ENCODE assay signal across 28 cellular contexts in genomic region chrX:45022144-45022543, GRCh38.
"Had no signal": no experiment of that assay in that cellular context is flagged by ENCODE, and none has a peak within 500 bp of the region (broad histone marks: within the 10 kb centered on the region; RNA-seq: fewer than 3 reads in every experiment).

No MANE protein-coding gene starts in this region.

- H3K4me3 Mint-ChIP-seq: activated CD4-positive, alpha-beta memory T cell treated with anti-CD3 and anti-CD28 coated beads, Interleukin-2, amount 10 ng/mL, durations not matched to agents 7 days and 5 days; activated CD4-positive, alpha-beta T cell treated with anti-CD3 and anti-CD28 coated beads, Interleukin-2, amount 10 ng/mL, durations not matched to agents 7 days and 5 days; activated naive CD4-positive, alpha-beta T cell treated with anti-CD3 and anti-CD28 coated beads, Interleukin-2, amount 10 ng/mL, durations not matched to agents 7 days and 5 days; activated naive CD8-positive, alpha-beta T cell treated with anti-CD3 and anti-CD28 coated beads, Interleukin-2, amount 10 ng/mL, durations not matched to agents 7 days and 5 days; activated T-cell treated with anti-CD3 and anti-CD28 coated beads, Interleukin-2, amount 50 U/mL, for 24 hours; activated T-cell treated with anti-CD3 and anti-CD28 coated beads, Interleukin-2, amount 50 U/mL, for 72 hours; brain; WTC11 had no signal

- H3K9me3 Mint-ChIP-seq: activated CD4-positive, alpha-beta memory T cell treated with anti-CD3 and anti-CD28 coated beads, Interleukin-2, amount 10 ng/mL, durations not matched to agents 7 days and 5 days; activated CD4-positive, alpha-beta T cell treated with anti-CD3 and anti-CD28 coated beads, Interleukin-2, amount 10 ng/mL, durations not matched to agents 7 days and 5 days; activated naive CD4-positive, alpha-beta T cell treated with anti-CD3 and anti-CD28 coated beads, Interleukin-2, amount 10 ng/mL, durations not matched to agents 7 days and 5 days; activated T-cell treated with anti-CD3 and anti-CD28 coated beads, Interleukin-2, amount 50 U/mL, for 24 hours; activated T-cell treated with anti-CD3 and anti-CD28 coated beads, Interleukin-2, amount 50 U/mL, for 72 hours; WTC11 had no signal

- H3K27ac ChIP-seq: ascending aorta, breast epithelium, colonic mucosa, VCaP had no signal

- H3K27me3 ChIP-seq: ascending aorta, breast epithelium, colonic mucosa had no signal

- H3K27ac Mint-ChIP-seq: activated CD4-positive, alpha-beta memory T cell treated with anti-CD3 and anti-CD28 coated beads, Interleukin-2, amount 10 ng/mL, durations not matched to agents 7 days and 5 days; activated CD4-positive, alpha-beta T cell treated with anti-CD3 and anti-CD28 coated beads, Interleukin-2, amount 10 ng/mL, durations not matched to agents 7 days and 5 days; activated naive CD4-positive, alpha-beta T cell treated with anti-CD3 and anti-CD28 coated beads, Interleukin-2, amount 10 ng/mL, durations not matched to agents 7 days and 5 days; activated naive CD4-positive, alpha-beta T cell treated with anti-CD3 and anti-CD28 coated beads, Interleukin-2, amount 50 U/mL, for 72 hours; activated naive CD8-positive, alpha-beta T cell treated with anti-CD3 and anti-CD28 coated beads, Interleukin-2, amount 10 ng/mL, durations not matched to agents 7 days and 5 days; activated T-cell treated with anti-CD3 and anti-CD28 coated beads, Interleukin-2, amount 50 U/mL, for 24 hours; activated T-cell treated with anti-CD3 and anti-CD28 coated beads, Interleukin-2, amount 50 U/mL, for 72 hours; brain had no signal

- H3K36me3 ChIP-seq: ascending aorta, breast epithelium, colonic mucosa had no signal

- H3K4me1 Mint-ChIP-seq: activated CD4-positive, alpha-beta T cell treated with anti-CD3 and anti-CD28 coated beads, Interleukin-2, amount 10 ng/mL, durations not matched to agents 7 days and 5 days; activated naive CD4-positive, alpha-beta T cell treated with anti-CD3 and anti-CD28 coated beads, Interleukin-2, amount 10 ng/mL, durations not matched to agents 7 days and 5 days had no signal

- H3K27me3 Mint-ChIP-seq: activated CD4-positive, alpha-beta memory T cell treated with anti-CD3 and anti-CD28 coated beads, Interleukin-2, amount 10 ng/mL, durations not matched to agents 7 days and 5 days; activated CD4-positive, alpha-beta T cell treated with anti-CD3 and anti-CD28 coated beads, Interleukin-2, amount 10 ng/mL, durations not matched to agents 7 days and 5 days; activated naive CD4-positive, alpha-beta T cell treated with anti-CD3 and anti-CD28 coated beads, Interleukin-2, amount 10 ng/mL, durations not matched to agents 7 days and 5 days; activated naive CD8-positive, alpha-beta T cell treated with anti-CD3 and anti-CD28 coated beads, Interleukin-2, amount 10 ng/mL, durations not matched to agents 7 days and 5 days; activated T-cell treated with anti-CD3 and anti-CD28 coated beads, Interleukin-2, amount 50 U/mL, for 24 hours; brain had no signal

- FAIRE-seq: frontal cortex had no signal

- H3K4me3 ChIP-seq: ascending aorta, breast epithelium, colonic mucosa had no signal

- H3K9me3 ChIP-seq: ascending aorta, breast epithelium, colonic mucosa had no signal

- H3K4me1 ChIP-seq: breast epithelium, colonic mucosa had no signal

- H3K36me3 Mint-ChIP-seq: activated naive CD4-positive, alpha-beta T cell treated with anti-CD3 and anti-CD28 coated beads, Interleukin-2, amount 50 U/mL, for 72 hours; brain; WTC11 had no signal

- DNase-seq: activated CD4-positive, alpha-beta memory T cell treated with anti-CD3 and anti-CD28 coated beads, Interleukin-2, amount 10 ng/mL, durations not matched to agents 7 days and 5 days; activated CD4-positive, alpha-beta T cell treated with anti-CD3 and anti-CD28 coated beads for 1 hour; activated CD4-positive, alpha-beta T cell treated with anti-CD3 and anti-CD28 coated beads for 4 hours; activated CD4-positive, alpha-beta T cell treated with anti-CD3 and anti-CD28 coated beads, Interleukin-2, amount 10 ng/mL, durations not matched to agents 7 days and 5 days; activated CD4-positive, alpha-beta T cell treated with anti-CD3 and anti-CD28 coated beads, Interleukin-2, amount 50 U/mL, for 4 hours; activated CD8-positive, alpha-beta memory T cell treated with anti-CD3 and anti-CD28 coated beads, Interleukin-2, amount 50 U/mL, for 48 hours; activated gamma-delta T cell; activated naive CD4-positive, alpha-beta T cell; activated naive CD4-positive, alpha-beta T cell treated with anti-CD3 and anti-CD28 coated beads, Interleukin-2, amount 10 ng/mL, durations not matched to agents 7 days and 5 days; activated naive CD8-positive, alpha-beta T cell treated with anti-CD3 and anti-CD28 coated beads, Interleukin-2, amount 10 ng/mL, durations not matched to agents 7 days and 5 days; activated T-cell treated with anti-CD3 and anti-CD28 coated beads for 4 hours; activated T-cell treated with anti-CD3 and anti-CD28 coated beads, Interleukin-2, amount 50 U/mL, for 24 hours; activated T-cell treated with anti-CD3 and anti-CD28 coated beads, Interleukin-2, amount 50 U/mL, for 72 hours; caudate nucleus; cerebellar nuclear complex; colonic mucosa; effector memory CD4-positive, alpha-beta T cell; foreskin fibroblast; head of caudate nucleus; hippocampal formation; T-helper 2 cell had no signal

- ATAC-seq: activated naive CD4-positive, alpha-beta T cell treated with anti-CD3 and anti-CD28 coated beads, Interleukin-2, amount 50 U/mL, for 72 hours; activated T-cell treated with anti-CD3 and anti-CD28 coated beads, Interleukin-2, amount 50 U/mL, for 72 hours; WTC11 had no signal
